In genomic region chr10:28393956-28394568, GRCh38 we compare ENCODE assay signal across 10 cellular contexts.
DNase-seq lines count a peak whose midpoint lies in the region; ATAC-seq and TF ChIP-seq lines count a peak whose summit lies in the region.
"Had no signal": no experiment of that assay in that cellular context is flagged by ENCODE, and none has a peak within 500 bp of the region (broad histone marks: within the 10 kb centered on the region; RNA-seq: fewer than 3 reads in every experiment).

No MANE protein-coding gene starts in this region.

- intact Hi-C loops in activated CD4-positive, alpha-beta T cell treated with anti-CD3 and anti-CD28 coated beads for 36 hours (cut with DNase I, micrococcal nuclease), result loop anchor here in 1 of 2 experiments (5.0 kb wide), 1 partner anchor 737 kb away; no protein-coding TSS in a partner anchor
- intact Hi-C loops in right lobe of liver (cut with DNase I), result no loop called here

- TF ChIP-seq CTCF in choroid plexus epithelial cell (conservative IDR thresholded peaks at IDR 0.05; ENCODE audit: low read depth, low read length) (peak; percentile 95), right lobe of liver (IDR thresholded peaks at IDR 0.05) (peak; percentile 50 to 96 (median 94))

- DNase-seq in NCI-H1092 treated with DMSO at 0.1 percent for 48 hours (lab: John Stamatoyannopoulos, UW) (peak; percentile 50), NCI-H1092 (lab: John Stamatoyannopoulos, UW) (no peak), NCI-H2196 treated with DMSO at 0.1 percent for 48 hours (lab: John Stamatoyannopoulos, UW; ENCODE audit: unreplicated experiment) (peak; percentile 5), choroid plexus epithelial cell (ENCODE audit: low read depth) (peak; percentile 78), right lobe of liver (peak; percentile 49 to 70 (median 63))
- DNase-seq in activated CD4-positive, alpha-beta T cell treated with anti-CD3 and anti-CD28 coated beads for 36 hours, result peak; percentile 82
- peak; percentile 18 to 41 (median 18) for DNase-seq in stimulated activated CD4-positive, alpha-beta T cell treated with anti-CD3 and anti-CD28 coated beads, TNF-alpha, amount 100 ng/mL, for 4 hours (ENCODE audit: low read depth in 3 of 3)

- ATAC-seq in HG02870 (IDR thresholded peaks at IDR 0.05; ENCODE audit: unreplicated experiment), result peak; percentile 62
- ATAC-seq in activated CD4-positive, alpha-beta T cell treated with anti-CD3 and anti-CD28 coated beads for 36 hours, result peak; percentile 87
- peak; percentile 95 to 96 (median 95) for ATAC-seq in right lobe of liver

- H3K4me3 ChIP-seq in choroid plexus epithelial cell (ENCODE audit: low read depth, low read length) (no peak overlapping the region), right lobe of liver (no peak overlapping the region)
- H3K4me3 ChIP-seq: BLaER1 treated with 17β-estradiol and CSF1 and Interleukin-3, amounts not matched to agents 10 nM and 100 nM; skin epidermis had no signal

- peaks cover 4% of the 10 kb centered on the region for H3K4me1 Mint-ChIP-seq in activated CD4-positive, alpha-beta T cell treated with anti-CD3 and anti-CD28 coated beads for 36 hours

- no peak overlapping the region for H3K4me3 Mint-ChIP-seq in activated CD4-positive, alpha-beta T cell treated with anti-CD3 and anti-CD28 coated beads for 36 hours

- POLR2A ChIA-PET in activated CD4-positive, alpha-beta T cell treated with anti-CD3 and anti-CD28 coated beads for 36 hours (lab: Charles Lee), result interaction anchor here (0.6 kb wide), 1 partner anchor 658 kb away, joined by 8 read pairs; no protein-coding TSS in a partner anchor

- CTCF ChIA-PET in activated CD4-positive, alpha-beta T cell treated with anti-CD3 and anti-CD28 coated beads for 36 hours (lab: Charles Lee), result interaction anchor here (0.6 to 4.6 kb wide), 45 partner anchors 9 to 1481 kb away, joined by 3 to 53 read pairs (median 4); partner anchors contain the start of gene MPP7

- peaks cover 0 to 5% (median 0%) of the 10 kb centered on the region in 4 donors for H3K4me1 ChIP-seq in right lobe of liver

- no peaks in the 10 kb centered on the region for H3K9me3 Mint-ChIP-seq in activated CD4-positive, alpha-beta T cell treated with anti-CD3 and anti-CD28 coated beads for 36 hours (ENCODE audit: low read depth)

- H3K36me3 Mint-ChIP-seq in activated CD4-positive, alpha-beta T cell treated with anti-CD3 and anti-CD28 coated beads for 36 hours (ENCODE audit: low read depth), result no peaks in the 10 kb centered on the region

- H3K27me3 ChIP-seq in right lobe of liver, result no peaks in the 10 kb centered on the region
- H3K27me3 ChIP-seq: BLaER1 treated with 17β-estradiol and CSF1 and Interleukin-3, amounts not matched to agents 10 nM and 100 nM had no signal

- TF ChIP-seq POLR2A in right lobe of liver (IDR thresholded peaks at IDR 0.05), result no peak

- no peaks in the 10 kb centered on the region for H3K36me3 ChIP-seq in right lobe of liver
- H3K36me3 ChIP-seq: BLaER1 treated with 17β-estradiol and CSF1 and Interleukin-3, amounts not matched to agents 10 nM and 100 nM had no signal

- peaks cover 4% of the 10 kb centered on the region for H3K27me3 Mint-ChIP-seq in activated CD4-positive, alpha-beta T cell treated with anti-CD3 and anti-CD28 coated beads for 36 hours

- H3K27ac Mint-ChIP-seq in activated CD4-positive, alpha-beta T cell treated with anti-CD3 and anti-CD28 coated beads for 36 hours, result no peak overlapping the region

- no peak overlapping the region for H3K27ac ChIP-seq in right lobe of liver
- H3K27ac ChIP-seq: BLaER1 treated with 17β-estradiol and CSF1 and Interleukin-3, amounts not matched to agents 10 nM and 100 nM; skin epidermis had no signal

- no peaks in the 10 kb centered on the region for H3K9me3 ChIP-seq in right lobe of liver

- WGBS in right lobe of liver (ENCODE audit: insufficient coverage, low coverage, low lambda C conversion rate, missing lambda C conversion rate), result 17% methylated on average over 7 of the region's 8 CpGs
